In genomic region chr14:60862283-60862682, GRCh38 we compare ENCODE assay signal across 10 cellular contexts.
DNase-seq lines count a peak whose midpoint lies in the region; ATAC-seq and TF ChIP-seq lines count a peak whose summit lies in the region.
"Had no signal": no experiment of that assay in that cellular context is flagged by ENCODE, and none has a peak within 500 bp of the region (broad histone marks: within the 10 kb centered on the region; RNA-seq: fewer than 3 reads in every experiment).

No MANE protein-coding gene starts in this region.

- peak; percentile 91 for ATAC-seq in esophagus mucosa
- ATAC-seq in omental fat pad (ENCODE audit: low FRiP score), result no peak
- ATAC-seq in GM18520 (IDR thresholded peaks at IDR 0.05; ENCODE audit: unreplicated experiment), result no peak
- ATAC-seq: activated naive CD4-positive, alpha-beta T cell treated with anti-CD3 and anti-CD28 coated beads, Interleukin-2, amount 50 U/mL, for 72 hours had no signal

- CTCF ChIA-PET in activated CD4-positive, alpha-beta T cell treated with anti-CD3 and anti-CD28 coated beads, Interleukin-2, amount 10 ng/mL, durations not matched to agents 7 days and 5 days (lab: Charles Lee), result interaction anchor here (1.7 kb wide), 1 partner anchor 8 kb away, joined by 3 read pairs; no protein-coding TSS in a partner anchor
- CTCF ChIA-PET in GM10248 (lab: Yijun Ruan, JAX), result interaction anchor here (1.4 kb wide), 1 partner anchor 12 kb away, joined by 3 read pairs; no protein-coding TSS in a partner anchor

- peaks cover 14% of the 10 kb centered on the region for H3K4me1 Mint-ChIP-seq in progenitor cell of endocrine pancreas (ENCODE audit: low read depth)
- peaks cover 7% of the 10 kb centered on the region for H3K4me1 Mint-ChIP-seq in activated CD4-positive, alpha-beta T cell treated with anti-CD3 and anti-CD28 coated beads, Interleukin-2, amount 10 ng/mL, durations not matched to agents 7 days and 5 days

- DNase-seq in EH (ENCODE audit: low read depth), result peak; percentile 21
- peak; percentile 25 to 69 for DNase-seq in NCI-H2081 (lab: John Stamatoyannopoulos, UW)
- no peak for DNase-seq in progenitor cell of endocrine pancreas (ENCODE audit: low spot score, unreplicated experiment)
- DNase-seq in omental fat pad (ENCODE audit: low spot score), result no peak
- no peak for DNase-seq in activated CD4-positive, alpha-beta T cell treated with anti-CD3 and anti-CD28 coated beads, Interleukin-2, amount 10 ng/mL, durations not matched to agents 7 days and 5 days
- no peak for DNase-seq in GM10248 (ENCODE audit: extremely low spot score)
- DNase-seq: NCI-H187 treated with DMSO at 0.1 percent for 48 hours had no signal

- H3K36me3 Mint-ChIP-seq in progenitor cell of endocrine pancreas (ENCODE audit: insufficient read depth), result peaks cover 10% of the 10 kb centered on the region
- H3K36me3 Mint-ChIP-seq in activated CD4-positive, alpha-beta T cell treated with anti-CD3 and anti-CD28 coated beads, Interleukin-2, amount 10 ng/mL, durations not matched to agents 7 days and 5 days (ENCODE audit: low read depth), result peaks cover 9% of the 10 kb centered on the region

- TF ChIP-seq CTCF in progenitor cell of endocrine pancreas (IDR thresholded peaks at IDR 0.05; ENCODE audit: unreplicated experiment) (no peak), omental fat pad (IDR thresholded peaks at IDR 0.05) (no peak), GM10248 (IDR thresholded peaks at IDR 0.05; ENCODE audit: control extremely low read depth, extremely low read depth, low read depth, missing control alignments) (no peak)

- H3K9me3 Mint-ChIP-seq in progenitor cell of endocrine pancreas (ENCODE audit: low read depth), result peaks cover 3% of the 10 kb centered on the region
- peaks cover 4% of the 10 kb centered on the region for H3K9me3 Mint-ChIP-seq in activated CD4-positive, alpha-beta T cell treated with anti-CD3 and anti-CD28 coated beads, Interleukin-2, amount 10 ng/mL, durations not matched to agents 7 days and 5 days

- H3K27ac Mint-ChIP-seq in progenitor cell of endocrine pancreas, result peak overlapping the region; percentile 21
- no peak overlapping the region for H3K27ac Mint-ChIP-seq in activated CD4-positive, alpha-beta T cell treated with anti-CD3 and anti-CD28 coated beads, Interleukin-2, amount 10 ng/mL, durations not matched to agents 7 days and 5 days
- H3K27ac Mint-ChIP-seq: activated naive CD4-positive, alpha-beta T cell treated with anti-CD3 and anti-CD28 coated beads, Interleukin-2, amount 50 U/mL, for 72 hours had no signal

- POLR2A ChIA-PET in activated CD4-positive, alpha-beta T cell treated with anti-CD3 and anti-CD28 coated beads, Interleukin-2, amount 10 ng/mL, durations not matched to agents 7 days and 5 days (lab: Charles Lee), result no interaction called here
- POLR2A ChIA-PET in GM10248 (lab: Yijun Ruan, JAX), result no interaction called here

- H3K4me3 Mint-ChIP-seq in progenitor cell of endocrine pancreas (ENCODE audit: low read depth), result no peak overlapping the region
- no peak overlapping the region for H3K4me3 Mint-ChIP-seq in activated CD4-positive, alpha-beta T cell treated with anti-CD3 and anti-CD28 coated beads, Interleukin-2, amount 10 ng/mL, durations not matched to agents 7 days and 5 days

- no peaks in the 10 kb centered on the region for H3K27me3 Mint-ChIP-seq in progenitor cell of endocrine pancreas
- H3K27me3 Mint-ChIP-seq in activated CD4-positive, alpha-beta T cell treated with anti-CD3 and anti-CD28 coated beads, Interleukin-2, amount 10 ng/mL, durations not matched to agents 7 days and 5 days, result no peaks in the 10 kb centered on the region

Comparison
In these comparisons a context has a peak if more than half of its experiments do, and no peak if none do; other contexts are left out.
1. DNase-seq: peak in EH (single experiment) and NCI-H2081 (2 of 2); none in progenitor cell of endocrine pancreas (single experiment), omental fat pad (single experiment), activated CD4-positive, alpha-beta T cell treated with anti-CD3 and anti-CD28 coated beads, Interleukin-2, amount 10 ng/mL, durations not matched to agents 7 days and 5 days (single experiment) and GM10248 (single experiment).